ENCODE assay signal across 2 cellular contexts in genomic region chr17:866568-867087, GRCh38.
TF ChIP-seq lines count a peak whose summit lies in the region.

No MANE protein-coding gene starts in this region.

TF ChIP-seq in IMR-90, 13 proteins besides CTCF, POLR2A, EP300 and RAD21 (continued from another document):
- TF ChIP-seq NFE2L2 (IDR thresholded peaks at IDR 0.05; ENCODE audit: low read depth, low read length) (no peak), CEBPB (IDR thresholded peaks at IDR 0.05; ENCODE audit: low read depth, low read length) (no peak), ELK1 (IDR thresholded peaks at IDR 0.05; ENCODE audit: borderline replicate concordance, low read depth, low read length) (no peak), RFX5 (IDR thresholded peaks at IDR 0.05; ENCODE audit: low read depth, low read length) (no peak), MAZ (IDR thresholded peaks at IDR 0.05; ENCODE audit: borderline replicate concordance, low read depth, low read length) (no peak)

TF ChIP-seq in GM12891, 5 proteins besides CTCF, POLR2A, EP300 and RAD21 (continued from another document):
- no peak for TF ChIP-seq POLR2AphosphoS5 (IDR thresholded peaks at IDR 0.05; ENCODE audit: low read depth, low read length)
- no peak for TF ChIP-seq PAX5 (IDR thresholded peaks at IDR 0.05; ENCODE audit: insufficient read depth, low read length, severe bottlenecking)
- TF ChIP-seq SPI1 (IDR thresholded peaks at IDR 0.05; ENCODE audit: low read depth, low read length), result no peak
- no peak for TF ChIP-seq TAF1 (IDR thresholded peaks at IDR 0.05; ENCODE audit: low read depth, low read length)
